In genomic region chr18:51168031-51168742, GRCh38 we compare ENCODE assay signal across 13 cellular contexts. TPM values are rescaled to one million over a fixed set of nuclear protein-coding genes. Genes with fewer than 3 reads are reported as not detected.
A peak's percentile ranks its signal among the peaks of the same experiment; 100 is the strongest.
DNase-seq lines count a peak whose midpoint lies in the region; ATAC-seq and TF ChIP-seq lines count a peak whose summit lies in the region.
"Had no signal": no experiment of that assay in that cellular context is flagged by ENCODE, and none has a peak within 500 bp of the region (broad histone marks: within the 10 kb centered on the region; RNA-seq: fewer than 3 reads in every experiment).

No MANE protein-coding gene starts in this region.

- H3K4me3 Mint-ChIP-seq in activated T-cell treated with anti-CD3 and anti-CD28 coated beads, Interleukin-2, amount 50 U/mL, for 72 hours: peak overlapping the region; percentile 77 to 93
- H3K4me3 Mint-ChIP-seq in stimulated activated effector memory CD8-positive, alpha-beta T cell treated with anti-CD3 and anti-CD28 coated beads, Interleukin-12 subunit alpha, Interleukin-12 subunit beta, amount 100 ng/mL, for 72 hours: peak overlapping the region; percentile 65
- no peak overlapping the region for H3K4me3 Mint-ChIP-seq in CD8-positive, alpha-beta memory T cell
- H3K4me3 Mint-ChIP-seq: activated T-cell treated with anti-CD3 and anti-CD28 coated beads, Interleukin-2, amount 50 U/mL, for 4 hours had no signal

- H3K36me3 ChIP-seq in OCI-LY1 (ENCODE audit: insufficient read depth, low read length) (peaks cover 6% of the 10 kb centered on the region; the same call in 1 of the 2 replicates), ectodermal cell (ENCODE audit: control insufficient read depth, insufficient read depth, low read length) (no peaks in the 10 kb centered on the region)
- H3K36me3 ChIP-seq in CD8-positive, alpha-beta memory T cell (ENCODE audit: insufficient read depth, low read length): no peaks in the 10 kb centered on the region

- H2AFZ ChIP-seq in OCI-LY1 (ENCODE audit: low read length): no peak overlapping the region
- H2AFZ ChIP-seq: parathyroid adenoma had no signal

- peak; percentile 62 for TF ChIP-seq CTCF in OCI-LY1 (IDR thresholded peaks at IDR 0.05; ENCODE audit: low read length)

- no peak for ATAC-seq in activated T-cell treated with anti-CD3 and anti-CD28 coated beads, Interleukin-2, amount 50 U/mL, for 72 hours (replicated peaks in 1 of 2)
- no peak for ATAC-seq in stimulated activated effector memory CD8-positive, alpha-beta T cell treated with anti-CD3 and anti-CD28 coated beads, Interleukin-12 subunit alpha, Interleukin-12 subunit beta, amount 100 ng/mL, for 72 hours
- no peak for ATAC-seq in sciatic nerve
- ATAC-seq: activated T-cell treated with anti-CD3 and anti-CD28 coated beads, Interleukin-2, amount 50 U/mL, for 4 hours had no signal

- peaks cover 31% of the 10 kb centered on the region for H3K4me1 ChIP-seq in OCI-LY1 (ENCODE audit: insufficient read depth, low read length, severe bottlenecking)
- H3K4me1 ChIP-seq in ectodermal cell (ENCODE audit: control insufficient read depth, insufficient read depth, low read length): peaks cover 18% of the 10 kb centered on the region
- H3K4me1 ChIP-seq in CD8-positive, alpha-beta memory T cell (ENCODE audit: insufficient read depth, low read length): no peaks in the 10 kb centered on the region
- H3K4me1 ChIP-seq: parathyroid adenoma had no signal

- no peaks in the 10 kb centered on the region for H4K20me1 ChIP-seq in OCI-LY1 (ENCODE audit: insufficient read depth, low read length)

- H3K27me3 ChIP-seq in OCI-LY1 (ENCODE audit: insufficient read depth, low read length) (no peaks in the 10 kb centered on the region), ectodermal cell (ENCODE audit: control insufficient read depth, insufficient read depth, low read length, poor library complexity, severe bottlenecking) (no peaks in the 10 kb centered on the region)
- no peaks in the 10 kb centered on the region for H3K27me3 ChIP-seq in CD8-positive, alpha-beta memory T cell (ENCODE audit: insufficient read depth, low read length, poor library complexity, severe bottlenecking)

- intact Hi-C loops in sciatic nerve (cut with DNase I): no loop called here

- H3K9me3 Mint-ChIP-seq in activated T-cell treated with anti-CD3 and anti-CD28 coated beads, Interleukin-2, amount 50 U/mL, for 72 hours: no peaks in the 10 kb centered on the region
- no peaks in the 10 kb centered on the region for H3K9me3 Mint-ChIP-seq in stimulated activated effector memory CD8-positive, alpha-beta T cell treated with anti-CD3 and anti-CD28 coated beads, Interleukin-12 subunit alpha, Interleukin-12 subunit beta, amount 100 ng/mL, for 72 hours
- no peaks in the 10 kb centered on the region for H3K9me3 Mint-ChIP-seq in CD8-positive, alpha-beta memory T cell
- H3K9me3 Mint-ChIP-seq: activated T-cell treated with anti-CD3 and anti-CD28 coated beads, Interleukin-2, amount 50 U/mL, for 4 hours had no signal

- H3K27ac ChIP-seq in OCI-LY1 (ENCODE audit: low read depth, low read length, poor library complexity, severe bottlenecking) (peak overlapping the region; percentile 40), ectodermal cell (ENCODE audit: insufficient read depth, low read depth, low read length, poor library complexity, severe bottlenecking) (peak overlapping the region; percentile 47)
- H3K27ac ChIP-seq in CD8-positive, alpha-beta memory T cell (ENCODE audit: low read depth, low read length): no peak overlapping the region
- H3K27ac ChIP-seq: parathyroid adenoma had no signal

- H3K36me3 Mint-ChIP-seq in activated T-cell treated with anti-CD3 and anti-CD28 coated beads, Interleukin-2, amount 50 U/mL, for 72 hours (ENCODE audit: insufficient read depth in 2 of 2): no peaks in the 10 kb centered on the region
- H3K36me3 Mint-ChIP-seq in stimulated activated effector memory CD8-positive, alpha-beta T cell treated with anti-CD3 and anti-CD28 coated beads, Interleukin-12 subunit alpha, Interleukin-12 subunit beta, amount 100 ng/mL, for 72 hours: peaks cover 15% of the 10 kb centered on the region
- H3K36me3 Mint-ChIP-seq in CD8-positive, alpha-beta memory T cell: peaks cover 0 to 4% (median 2%) of the 10 kb centered on the region in 3 donors

- CTCF ChIA-PET in CD8-positive, alpha-beta memory T cell (lab: Charles Lee): no interaction called here

- H3K4me3 ChIP-seq in OCI-LY1 (ENCODE audit: low read depth, low read length, poor library complexity, severe bottlenecking) (no peak overlapping the region), ectodermal cell (ENCODE audit: insufficient read depth, low read depth, low read length) (no peak overlapping the region)
- H3K4me3 ChIP-seq in CD8-positive, alpha-beta memory T cell (ENCODE audit: low read length): no peak overlapping the region

- no peak overlapping the region for H3K9ac ChIP-seq in OCI-LY1 (ENCODE audit: low read length)
- H3K9ac ChIP-seq: parathyroid adenoma had no signal

- DNase-seq in activated T-cell treated with anti-CD3 and anti-CD28 coated beads, Interleukin-2, amount 50 U/mL, for 72 hours: no peak
- no peak for DNase-seq in activated T-cell treated with anti-CD3 and anti-CD28 coated beads, Interleukin-2, amount 50 U/mL, for 1 hour
- peak in 1 of 2 donors; percentile 46 for DNase-seq in stimulated activated effector memory CD8-positive, alpha-beta T cell treated with anti-CD3 and anti-CD28 coated beads, Interleukin-12 subunit alpha, Interleukin-12 subunit beta, amount 100 ng/mL, for 72 hours (ENCODE audit: low spot score in 2 of 2)
- no peak for DNase-seq in CD8-positive, alpha-beta memory T cell
- no peak for DNase-seq in NCI-H345 (lab: John Stamatoyannopoulos, UW)
- no peak for DNase-seq in sciatic nerve (ENCODE audit: low spot score)
- DNase-seq: activated T-cell treated with anti-CD3 and anti-CD28 coated beads, Interleukin-2, amount 50 U/mL, for 4 hours; NCI-H1417 treated with DMSO at 0.1 percent for 48 hours; NCI-H526; SHP77 had no signal

- POLR2A ChIA-PET in CD8-positive, alpha-beta memory T cell (lab: Charles Lee): interaction anchor here (1.4 kb wide), 1 partner anchor 14 kb away, joined by 3 read pairs; no protein-coding TSS in a partner anchor

- H3K79me2 ChIP-seq in OCI-LY1 (ENCODE audit: insufficient read depth, low read length): no peaks in the 10 kb centered on the region
- H3K79me2 ChIP-seq: parathyroid adenoma had no signal

- peaks cover 55% of the 10 kb centered on the region for H3K4me1 Mint-ChIP-seq in activated T-cell treated with anti-CD3 and anti-CD28 coated beads, Interleukin-2, amount 50 U/mL, for 72 hours (ENCODE audit: low read depth)
- H3K4me1 Mint-ChIP-seq in stimulated activated effector memory CD8-positive, alpha-beta T cell treated with anti-CD3 and anti-CD28 coated beads, Interleukin-12 subunit alpha, Interleukin-12 subunit beta, amount 100 ng/mL, for 72 hours: peaks cover 55% of the 10 kb centered on the region
- peaks cover 31 to 53% (median 48%) of the 10 kb centered on the region in 3 donors for H3K4me1 Mint-ChIP-seq in CD8-positive, alpha-beta memory T cell

- H3K9me2 ChIP-seq in OCI-LY1 (ENCODE audit: low read depth, low read length): no peaks in the 10 kb centered on the region

- H3K9me3 ChIP-seq in OCI-LY1 (ENCODE audit: low read length): no peaks in the 10 kb centered on the region
- no peaks in the 10 kb centered on the region for H3K9me3 ChIP-seq in ectodermal cell (ENCODE audit: control insufficient read depth, low read length)
- no peaks in the 10 kb centered on the region for H3K9me3 ChIP-seq in CD8-positive, alpha-beta memory T cell (ENCODE audit: low read length)

- 26 to 32% methylated on average over 5 of the region's 5 CpGs for WGBS in ectodermal cell, 2 experiments

- H3K27ac Mint-ChIP-seq in activated T-cell treated with anti-CD3 and anti-CD28 coated beads, Interleukin-2, amount 50 U/mL, for 72 hours: peak overlapping the region; percentile 90
- peak overlapping the region; percentile 85 for H3K27ac Mint-ChIP-seq in stimulated activated effector memory CD8-positive, alpha-beta T cell treated with anti-CD3 and anti-CD28 coated beads, Interleukin-12 subunit alpha, Interleukin-12 subunit beta, amount 100 ng/mL, for 72 hours
- peak overlapping the region in 2 of 8 donors; percentile 37 to 79 for H3K27ac Mint-ChIP-seq in CD8-positive, alpha-beta memory T cell

- H3K4me2 ChIP-seq in OCI-LY1 (ENCODE audit: low read length): no peak overlapping the region

- no peaks in the 10 kb centered on the region for H3K27me3 Mint-ChIP-seq in activated T-cell treated with anti-CD3 and anti-CD28 coated beads, Interleukin-2, amount 50 U/mL, for 72 hours (ENCODE audit: low read depth)
- H3K27me3 Mint-ChIP-seq in CD8-positive, alpha-beta memory T cell: no peaks in the 10 kb centered on the region

- H3F3A ChIP-seq in OCI-LY1 (ENCODE audit: insufficient read depth, low read length): 0 out of 2 replicates have a peak, but pooled peaks cover 8% of the 10 kb centered on the region

RNA-seq across cellular contexts. Expression of gene MEX3C, which starts 29.3 kb away (rescaled TPM):
- total RNA-seq in activated T-cell treated with anti-CD3 and anti-CD28 coated beads, Interleukin-2, amount 50 U/mL, for 72 hours: 10 to 100 TPM; 85.0 to 94.5 TPM
- 86.1 TPM for polyA plus RNA-seq in ectodermal cell (2013, experiment 1 of 4)
- polyA plus RNA-seq in ectodermal cell (2013, experiment 2 of 4): 89.6 TPM
- 76.9 TPM for polyA plus RNA-seq in ectodermal cell (2013, experiment 3 of 4)
- 78.3 TPM for polyA plus RNA-seq in ectodermal cell (2013, experiment 4 of 4)
- total RNA-seq in CD8-positive, alpha-beta memory T cell: 10 to 100 TPM; 68.6 to 69.8 TPM
- polyA plus RNA-seq in CD8-positive, alpha-beta memory T cell: 11.1 TPM
- 31.9 TPM for total RNA-seq in sciatic nerve

Comparison
In these comparisons a context has a peak if more than half of its experiments do, and no peak if none do; other contexts are left out.
1. H3K4me3 Mint-ChIP-seq: peak in activated T-cell treated with anti-CD3 and anti-CD28 coated beads, Interleukin-2, amount 50 U/mL, for 72 hours (2 of 2) and stimulated activated effector memory CD8-positive, alpha-beta T cell treated with anti-CD3 and anti-CD28 coated beads, Interleukin-12 subunit alpha, Interleukin-12 subunit beta, amount 100 ng/mL, for 72 hours (single experiment); none in CD8-positive, alpha-beta memory T cell (0 of 7).